1 cellular context compared by ENCODE assay signal in the genomic region with DNA sequence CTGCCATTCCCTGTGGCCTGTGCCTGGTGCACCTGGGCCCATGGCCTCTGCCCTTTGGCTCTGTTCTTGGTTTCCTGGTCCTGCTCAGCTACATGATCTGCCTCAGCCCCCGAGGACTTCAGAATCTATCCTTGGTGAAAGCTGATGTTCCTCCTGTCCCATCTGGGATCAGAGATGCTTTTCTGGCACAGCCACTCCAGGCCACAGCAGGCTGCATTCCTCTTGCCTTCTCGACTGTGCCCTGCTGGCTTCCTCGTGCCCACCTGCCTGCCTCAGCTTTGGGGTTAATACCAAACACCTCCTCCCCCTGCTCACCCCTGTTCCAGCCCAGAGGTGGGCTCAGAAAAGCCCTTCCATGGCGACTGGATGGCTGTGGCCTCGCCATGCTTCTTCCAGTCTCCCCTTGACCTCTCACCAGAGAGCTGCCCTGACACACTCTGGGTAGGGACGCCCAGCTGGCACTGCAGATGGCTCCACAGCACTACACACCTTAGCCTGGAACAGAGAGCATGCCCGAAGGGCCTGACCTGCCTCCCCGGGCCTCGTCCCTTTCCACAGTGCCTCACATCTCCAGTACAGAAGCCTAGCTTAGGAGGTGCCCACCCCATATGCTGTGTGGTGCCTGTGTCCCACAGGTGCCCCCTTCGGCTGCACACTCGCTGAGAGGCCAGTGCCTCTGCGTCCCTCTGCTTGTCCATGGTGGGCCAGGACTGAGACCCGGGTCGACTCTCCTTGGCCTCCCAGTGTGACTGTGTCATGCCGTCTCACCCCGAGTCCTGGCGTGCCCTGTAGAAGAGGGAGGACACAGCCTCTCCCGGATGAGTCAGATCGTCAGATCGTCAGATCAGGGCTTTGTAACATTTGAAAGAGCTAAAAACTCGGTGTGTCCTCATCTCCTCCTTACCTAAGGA.
TF ChIP-seq lines count a peak whose summit lies in the region.

No MANE protein-coding gene starts in this region.

TF ChIP-seq in K562, 482 proteins besides CTCF, POLR2A, EP300 and RAD21 (continued from another document and continues in another):
- TF ChIP-seq, protein P1, sequence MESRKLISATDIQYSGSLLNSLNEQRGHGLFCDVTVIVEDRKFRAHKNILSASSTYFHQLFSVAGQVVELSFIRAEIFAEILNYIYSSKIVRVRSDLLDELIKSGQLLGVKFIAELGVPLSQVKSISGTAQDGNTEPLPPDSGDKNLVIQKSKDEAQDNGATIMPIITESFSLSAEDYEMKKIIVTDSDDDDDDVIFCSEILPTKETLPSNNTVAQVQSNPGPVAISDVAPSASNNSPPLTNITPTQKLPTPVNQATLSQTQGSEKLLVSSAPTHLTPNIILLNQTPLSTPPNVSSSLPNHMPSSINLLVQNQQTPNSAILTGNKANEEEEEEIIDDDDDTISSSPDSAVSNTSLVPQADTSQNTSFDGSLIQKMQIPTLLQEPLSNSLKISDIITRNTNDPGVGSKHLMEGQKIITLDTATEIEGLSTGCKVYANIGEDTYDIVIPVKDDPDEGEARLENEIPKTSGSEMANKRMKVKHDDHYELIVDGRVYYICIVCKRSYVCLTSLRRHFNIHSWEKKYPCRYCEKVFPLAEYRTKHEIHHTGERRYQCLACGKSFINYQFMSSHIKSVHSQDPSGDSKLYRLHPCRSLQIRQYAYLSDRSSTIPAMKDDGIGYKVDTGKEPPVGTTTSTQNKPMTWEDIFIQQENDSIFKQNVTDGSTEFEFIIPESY (CRISPR knock-in tag; IDR thresholded peaks at IDR 0.05), result no peak
- TF ChIP-seq, protein P2, sequence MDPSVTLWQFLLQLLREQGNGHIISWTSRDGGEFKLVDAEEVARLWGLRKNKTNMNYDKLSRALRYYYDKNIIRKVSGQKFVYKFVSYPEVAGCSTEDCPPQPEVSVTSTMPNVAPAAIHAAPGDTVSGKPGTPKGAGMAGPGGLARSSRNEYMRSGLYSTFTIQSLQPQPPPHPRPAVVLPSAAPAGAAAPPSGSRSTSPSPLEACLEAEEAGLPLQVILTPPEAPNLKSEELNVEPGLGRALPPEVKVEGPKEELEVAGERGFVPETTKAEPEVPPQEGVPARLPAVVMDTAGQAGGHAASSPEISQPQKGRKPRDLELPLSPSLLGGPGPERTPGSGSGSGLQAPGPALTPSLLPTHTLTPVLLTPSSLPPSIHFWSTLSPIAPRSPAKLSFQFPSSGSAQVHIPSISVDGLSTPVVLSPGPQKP (CRISPR knock-in tag; IDR thresholded peaks at IDR 0.05), result no peak
- TF ChIP-seq ASH1L (IDR thresholded peaks at IDR 0.05; ENCODE audit: borderline replicate concordance, low read depth, partially characterized antibody), result no peak
- TF ChIP-seq, protein P3, sequence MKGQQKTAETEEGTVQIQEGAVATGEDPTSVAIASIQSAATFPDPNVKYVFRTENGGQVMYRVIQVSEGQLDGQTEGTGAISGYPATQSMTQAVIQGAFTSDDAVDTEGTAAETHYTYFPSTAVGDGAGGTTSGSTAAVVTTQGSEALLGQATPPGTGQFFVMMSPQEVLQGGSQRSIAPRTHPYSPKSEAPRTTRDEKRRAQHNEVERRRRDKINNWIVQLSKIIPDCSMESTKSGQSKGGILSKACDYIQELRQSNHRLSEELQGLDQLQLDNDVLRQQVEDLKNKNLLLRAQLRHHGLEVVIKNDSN (CRISPR knock-in tag; IDR thresholded peaks at IDR 0.05), result peak; percentile 33; the same call in 1 of the 2 replicates
- TF ChIP-seq RBM39 (optimal IDR thresholded peaks at IDR 0.05; ENCODE audit: low read depth, low read length), result no peak
- TF ChIP-seq PRPF4 (IDR thresholded peaks at IDR 0.05; ENCODE audit: insufficient read depth, low read depth, low read length, poor library complexity, severe bottlenecking), result no peak
- TF ChIP-seq LARP7 (IDR thresholded peaks at IDR 0.05), result no peak
- TF ChIP-seq FOSL1 (tag; conservative IDR thresholded peaks at IDR 0.05), result peak; percentile 89
- no peak for TF ChIP-seq HDAC8 (tag; IDR thresholded peaks at IDR 0.05)
- no peak for TF ChIP-seq ZNF79 (CRISPR knock-in tag; IDR thresholded peaks at IDR 0.05; ENCODE audit: low read depth)
- TF ChIP-seq, protein P4, sequence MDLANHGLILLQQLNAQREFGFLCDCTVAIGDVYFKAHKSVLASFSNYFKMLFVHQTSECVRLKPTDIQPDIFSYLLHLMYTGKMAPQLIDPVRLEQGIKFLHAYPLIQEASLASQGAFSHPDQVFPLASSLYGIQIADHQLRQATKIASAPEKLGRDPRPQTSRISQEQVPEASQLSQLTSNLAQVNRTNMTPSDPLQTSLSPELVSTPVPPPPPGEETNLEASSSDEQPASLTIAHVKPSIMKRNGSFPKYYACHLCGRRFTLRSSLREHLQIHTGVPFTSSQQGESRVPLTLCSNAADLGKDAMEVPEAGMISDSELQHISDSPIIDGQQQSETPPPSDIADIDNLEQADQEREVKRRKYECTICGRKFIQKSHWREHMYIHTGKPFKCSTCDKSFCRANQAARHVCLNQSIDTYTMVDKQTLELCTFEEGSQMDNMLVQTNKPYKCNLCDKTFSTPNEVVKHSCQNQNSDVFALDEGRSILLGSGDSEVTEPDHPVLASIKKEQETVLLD (IDR thresholded peaks at IDR 0.05), result no peak
- no peak for TF ChIP-seq BRD9 (IDR thresholded peaks at IDR 0.05; ENCODE audit: low read depth, partially characterized antibody)
- TF ChIP-seq, protein P5, sequence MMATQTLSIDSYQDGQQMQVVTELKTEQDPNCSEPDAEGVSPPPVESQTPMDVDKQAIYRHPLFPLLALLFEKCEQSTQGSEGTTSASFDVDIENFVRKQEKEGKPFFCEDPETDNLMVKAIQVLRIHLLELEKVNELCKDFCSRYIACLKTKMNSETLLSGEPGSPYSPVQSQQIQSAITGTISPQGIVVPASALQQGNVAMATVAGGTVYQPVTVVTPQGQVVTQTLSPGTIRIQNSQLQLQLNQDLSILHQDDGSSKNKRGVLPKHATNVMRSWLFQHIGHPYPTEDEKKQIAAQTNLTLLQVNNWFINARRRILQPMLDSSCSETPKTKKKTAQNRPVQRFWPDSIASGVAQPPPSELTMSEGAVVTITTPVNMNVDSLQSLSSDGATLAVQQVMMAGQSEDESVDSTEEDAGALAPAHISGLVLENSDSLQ (IDR thresholded peaks at IDR 0.05), result no peak
- no peak for TF ChIP-seq COPS2 (conservative IDR thresholded peaks at IDR 0.05)
- no peak for TF ChIP-seq PYGO2 (tag; IDR thresholded peaks at IDR 0.05)
- TF ChIP-seq ZNF274 (IDR thresholded peaks at IDR 0.05; ENCODE audit: borderline replicate concordance, low read depth, low read length), result no peak
- TF ChIP-seq CHD2 (IDR thresholded peaks at IDR 0.05; ENCODE audit: low read depth, low read length), result no peak
- TF ChIP-seq, protein P6, sequence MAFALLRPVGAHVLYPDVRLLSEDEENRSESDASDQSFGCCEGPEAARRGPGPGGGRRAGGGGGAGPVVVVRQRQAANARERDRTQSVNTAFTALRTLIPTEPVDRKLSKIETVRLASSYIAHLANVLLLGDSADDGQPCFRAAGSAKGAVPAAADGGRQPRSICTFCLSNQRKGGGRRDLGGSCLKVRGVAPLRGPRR (CRISPR knock-in tag; IDR thresholded peaks at IDR 0.05), result no peak
- no peak for TF ChIP-seq SPI1 (IDR thresholded peaks at IDR 0.05; ENCODE audit: borderline replicate concordance, low read depth, low read length)
- TF ChIP-seq ZNF143 (CRISPR knock-in tag; IDR thresholded peaks at IDR 0.05), result no peak
- no peak for TF ChIP-seq HNRNPH1 (optimal IDR thresholded peaks at IDR 0.05; ENCODE audit: low read depth, low read length)
- no peak for TF ChIP-seq ZNF764 (CRISPR knock-in tag; IDR thresholded peaks at IDR 0.05; ENCODE audit: low read depth)
- TF ChIP-seq, protein P7, sequence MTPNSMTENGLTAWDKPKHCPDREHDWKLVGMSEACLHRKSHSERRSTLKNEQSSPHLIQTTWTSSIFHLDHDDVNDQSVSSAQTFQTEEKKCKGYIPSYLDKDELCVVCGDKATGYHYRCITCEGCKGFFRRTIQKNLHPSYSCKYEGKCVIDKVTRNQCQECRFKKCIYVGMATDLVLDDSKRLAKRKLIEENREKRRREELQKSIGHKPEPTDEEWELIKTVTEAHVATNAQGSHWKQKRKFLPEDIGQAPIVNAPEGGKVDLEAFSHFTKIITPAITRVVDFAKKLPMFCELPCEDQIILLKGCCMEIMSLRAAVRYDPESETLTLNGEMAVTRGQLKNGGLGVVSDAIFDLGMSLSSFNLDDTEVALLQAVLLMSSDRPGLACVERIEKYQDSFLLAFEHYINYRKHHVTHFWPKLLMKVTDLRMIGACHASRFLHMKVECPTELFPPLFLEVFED (CRISPR knock-in tag; conservative IDR thresholded peaks at IDR 0.05), result 0 out of 2 replicates have a peak, but pooled peaks have one; percentile 36
- no peak for TF ChIP-seq POLR2AphosphoS2 (IDR thresholded peaks at IDR 0.05; ENCODE audit: low read length)
- TF ChIP-seq KLF1 (tag; IDR thresholded peaks at IDR 0.05), result no peak
- TF ChIP-seq, protein P8, sequence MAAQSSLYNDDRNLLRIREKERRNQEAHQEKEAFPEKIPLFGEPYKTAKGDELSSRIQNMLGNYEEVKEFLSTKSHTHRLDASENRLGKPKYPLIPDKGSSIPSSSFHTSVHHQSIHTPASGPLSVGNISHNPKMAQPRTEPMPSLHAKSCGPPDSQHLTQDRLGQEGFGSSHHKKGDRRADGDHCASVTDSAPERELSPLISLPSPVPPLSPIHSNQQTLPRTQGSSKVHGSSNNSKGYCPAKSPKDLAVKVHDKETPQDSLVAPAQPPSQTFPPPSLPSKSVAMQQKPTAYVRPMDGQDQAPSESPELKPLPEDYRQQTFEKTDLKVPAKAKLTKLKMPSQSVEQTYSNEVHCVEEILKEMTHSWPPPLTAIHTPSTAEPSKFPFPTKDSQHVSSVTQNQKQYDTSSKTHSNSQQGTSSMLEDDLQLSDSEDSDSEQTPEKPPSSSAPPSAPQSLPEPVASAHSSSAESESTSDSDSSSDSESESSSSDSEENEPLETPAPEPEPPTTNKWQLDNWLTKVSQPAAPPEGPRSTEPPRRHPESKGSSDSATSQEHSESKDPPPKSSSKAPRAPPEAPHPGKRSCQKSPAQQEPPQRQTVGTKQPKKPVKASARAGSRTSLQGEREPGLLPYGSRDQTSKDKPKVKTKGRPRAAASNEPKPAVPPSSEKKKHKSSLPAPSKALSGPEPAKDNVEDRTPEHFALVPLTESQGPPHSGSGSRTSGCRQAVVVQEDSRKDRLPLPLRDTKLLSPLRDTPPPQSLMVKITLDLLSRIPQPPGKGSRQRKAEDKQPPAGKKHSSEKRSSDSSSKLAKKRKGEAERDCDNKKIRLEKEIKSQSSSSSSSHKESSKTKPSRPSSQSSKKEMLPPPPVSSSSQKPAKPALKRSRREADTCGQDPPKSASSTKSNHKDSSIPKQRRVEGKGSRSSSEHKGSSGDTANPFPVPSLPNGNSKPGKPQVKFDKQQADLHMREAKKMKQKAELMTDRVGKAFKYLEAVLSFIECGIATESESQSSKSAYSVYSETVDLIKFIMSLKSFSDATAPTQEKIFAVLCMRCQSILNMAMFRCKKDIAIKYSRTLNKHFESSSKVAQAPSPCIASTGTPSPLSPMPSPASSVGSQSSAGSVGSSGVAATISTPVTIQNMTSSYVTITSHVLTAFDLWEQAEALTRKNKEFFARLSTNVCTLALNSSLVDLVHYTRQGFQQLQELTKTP (IDR thresholded peaks at IDR 0.05; ENCODE audit: low read depth in 1 of 2, partially characterized antibody in 2 of 2), result no peak
- TF ChIP-seq, protein P9, sequence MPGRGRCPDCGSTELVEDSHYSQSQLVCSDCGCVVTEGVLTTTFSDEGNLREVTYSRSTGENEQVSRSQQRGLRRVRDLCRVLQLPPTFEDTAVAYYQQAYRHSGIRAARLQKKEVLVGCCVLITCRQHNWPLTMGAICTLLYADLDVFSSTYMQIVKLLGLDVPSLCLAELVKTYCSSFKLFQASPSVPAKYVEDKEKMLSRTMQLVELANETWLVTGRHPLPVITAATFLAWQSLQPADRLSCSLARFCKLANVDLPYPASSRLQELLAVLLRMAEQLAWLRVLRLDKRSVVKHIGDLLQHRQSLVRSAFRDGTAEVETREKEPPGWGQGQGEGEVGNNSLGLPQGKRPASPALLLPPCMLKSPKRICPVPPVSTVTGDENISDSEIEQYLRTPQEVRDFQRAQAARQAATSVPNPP (IDR thresholded peaks at IDR 0.05; ENCODE audit: borderline replicate concordance, insufficient read depth, insufficient read length), result no peak
- TF ChIP-seq ZNF121 (CRISPR knock-in tag; conservative IDR thresholded peaks at IDR 0.05), result no peak
- no peak for TF ChIP-seq POLR2H (tag; IDR thresholded peaks at IDR 0.05; ENCODE audit: low read depth)
- no peak for TF ChIP-seq DPF2 (IDR thresholded peaks at IDR 0.05)
- no peak for TF ChIP-seq TCF7 (IDR thresholded peaks at IDR 0.05; ENCODE audit: borderline replicate concordance)
- TF ChIP-seq PTBP1 (IDR thresholded peaks at IDR 0.05; ENCODE audit: low read depth, low read length), result no peak
- no peak for TF ChIP-seq ETV5 (CRISPR knock-in tag; IDR thresholded peaks at IDR 0.05; ENCODE audit: low read depth)
- peak; percentile 33; the same call in 1 of the 2 replicates for TF ChIP-seq POLR2G (IDR thresholded peaks at IDR 0.05; ENCODE audit: low read depth, low read length)
- TF ChIP-seq, protein P10, sequence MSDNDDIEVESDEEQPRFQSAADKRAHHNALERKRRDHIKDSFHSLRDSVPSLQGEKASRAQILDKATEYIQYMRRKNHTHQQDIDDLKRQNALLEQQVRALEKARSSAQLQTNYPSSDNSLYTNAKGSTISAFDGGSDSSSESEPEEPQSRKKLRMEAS (CRISPR knock-in tag; IDR thresholded peaks at IDR 0.05), result peak; percentile 31; the same call in 1 of the 2 replicates
- no peak for TF ChIP-seq ZFP30 (CRISPR knock-in tag; IDR thresholded peaks at IDR 0.05; ENCODE audit: borderline replicate concordance)
- TF ChIP-seq, protein P11, sequence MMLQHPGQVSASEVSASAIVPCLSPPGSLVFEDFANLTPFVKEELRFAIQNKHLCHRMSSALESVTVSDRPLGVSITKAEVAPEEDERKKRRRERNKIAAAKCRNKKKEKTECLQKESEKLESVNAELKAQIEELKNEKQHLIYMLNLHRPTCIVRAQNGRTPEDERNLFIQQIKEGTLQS (IDR thresholded peaks at IDR 0.05), result no peak
- TF ChIP-seq, protein P11 (CRISPR knock-in tag; conservative IDR thresholded peaks at IDR 0.05), result no peak
- TF ChIP-seq RBM22 (IDR thresholded peaks at IDR 0.05; ENCODE audit: low read depth, low read length, poor library complexity, severe bottlenecking), result peak; percentile 85
